1 cellular context compared by ENCODE assay signal in genomic region chr1:94863297-94863911, GRCh38.
TF ChIP-seq lines count a peak whose summit lies in the region.

No MANE protein-coding gene starts in this region.

TF ChIP-seq in H1, 55 proteins besides CTCF, POLR2A, EP300 and RAD21 (continued from another document):
- no peak for TF ChIP-seq ATF3 (IDR thresholded peaks at IDR 0.05; ENCODE audit: insufficient read depth, low read depth, low read length)
- TF ChIP-seq CBX8 (IDR thresholded peaks at IDR 0.05; ENCODE audit: borderline replicate concordance, low read depth, low read length): no peak
- no peak for TF ChIP-seq KDM1A (IDR thresholded peaks at IDR 0.05; ENCODE audit: borderline replicate concordance, low read length)
- TF ChIP-seq BACH1 (IDR thresholded peaks at IDR 0.05; ENCODE audit: low read length): no peak
- TF ChIP-seq GABPA (IDR thresholded peaks at IDR 0.05; ENCODE audit: borderline replicate concordance, insufficient read depth, low read length): no peak
- TF ChIP-seq JUN (IDR thresholded peaks at IDR 0.05; ENCODE audit: low read depth, low read length): no peak
- TF ChIP-seq SIRT6 (IDR thresholded peaks at IDR 0.05; ENCODE audit: low read length): no peak
- TF ChIP-seq FOSL1 (IDR thresholded peaks at IDR 0.05; ENCODE audit: insufficient read depth, low read depth, low read length): no peak
- TF ChIP-seq SIN3A (conservative IDR thresholded peaks at IDR 0.05 in 1 of 2, IDR thresholded peaks at IDR 0.05 in 1 of 2; ENCODE audit: low read depth in 1 of 2, low read length in 2 of 2): no peak
- TF ChIP-seq USF2 (IDR thresholded peaks at IDR 0.05; ENCODE audit: low read length): no peak
- no peak for TF ChIP-seq JUND (IDR thresholded peaks at IDR 0.05; ENCODE audit: low read length)
- TF ChIP-seq ASH2L (IDR thresholded peaks at IDR 0.05; ENCODE audit: low read length): no peak
- TF ChIP-seq CBX5 (IDR thresholded peaks at IDR 0.05; ENCODE audit: low read depth, low read length): no peak
